ENCODE assay signal across 21 cellular contexts in the genomic region with DNA sequence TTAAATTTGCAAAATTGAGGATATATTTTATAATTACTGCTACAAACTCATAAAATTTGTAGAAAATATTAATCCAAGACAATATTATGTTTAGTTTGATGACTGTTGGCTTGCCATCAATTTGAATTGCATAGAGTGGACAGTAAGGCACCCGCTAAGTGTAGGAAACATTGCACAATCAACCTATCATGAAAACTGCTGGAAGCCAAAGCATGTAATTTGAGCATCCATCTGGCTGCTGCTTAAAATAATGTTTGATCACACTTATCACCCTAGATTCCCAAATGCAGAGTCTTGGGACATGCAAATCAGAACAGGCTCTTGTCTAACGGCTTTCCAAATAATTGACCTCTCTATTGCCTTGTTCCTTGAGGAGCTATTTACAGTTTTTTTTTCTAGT.
DNase-seq lines count a peak whose midpoint lies in the region; ATAC-seq and TF ChIP-seq lines count a peak whose summit lies in the region.
"Had no signal": no experiment of that assay in that cellular context is flagged by ENCODE, and none has a peak within 500 bp of the region (broad histone marks: within the 10 kb centered on the region; RNA-seq: fewer than 3 reads in every experiment).

No MANE protein-coding gene starts in this region.

- no peak overlapping the region for H3K4me3 Mint-ChIP-seq in stimulated activated naive B cell treated with anti-CD40 and anti-IgM and Interleukin-4, amounts not matched to agents 10 μg/mL and 1 μg/mL and 100 μg/mL, for 72 hours
- H3K4me3 Mint-ChIP-seq: activated CD4-positive, alpha-beta T cell treated with anti-CD3 and anti-CD28 coated beads, Interleukin-2, amount 10 ng/mL, durations not matched to agents 24 days and 14 days; memory B cell; natural killer cell treated with Interleukin-12 subunit alpha and Interleukin-12 subunit beta and Interleukin-15 and Interleukin-18, amount 100 ng/mL, for 72 hours; stimulated activated memory B cell treated with anti-CD40 and anti-IgM and Interleukin-4, amounts not matched to agents 10 μg/mL and 1 μg/mL and 100 μg/mL, for 72 hours had no signal

- H3K27me3 Mint-ChIP-seq in stimulated activated naive B cell treated with anti-CD40 and anti-IgM and Interleukin-4, amounts not matched to agents 10 μg/mL and 1 μg/mL and 100 μg/mL, for 72 hours: no peaks in the 10 kb centered on the region
- H3K27me3 Mint-ChIP-seq: activated CD4-positive, alpha-beta T cell treated with anti-CD3 and anti-CD28 coated beads, Interleukin-2, amount 10 ng/mL, durations not matched to agents 24 days and 14 days; memory B cell; natural killer cell treated with Interleukin-12 subunit alpha and Interleukin-12 subunit beta and Interleukin-15 and Interleukin-18, amount 100 ng/mL, for 72 hours; stimulated activated memory B cell treated with anti-CD40 and anti-IgM and Interleukin-4, amounts not matched to agents 10 μg/mL and 1 μg/mL and 100 μg/mL, for 72 hours had no signal

- no peaks in the 10 kb centered on the region for H3K36me3 Mint-ChIP-seq in stimulated activated naive B cell treated with anti-CD40 and anti-IgM and Interleukin-4, amounts not matched to agents 10 μg/mL and 1 μg/mL and 100 μg/mL, for 72 hours
- H3K36me3 Mint-ChIP-seq: memory B cell; natural killer cell treated with Interleukin-12 subunit alpha and Interleukin-12 subunit beta and Interleukin-15 and Interleukin-18, amount 100 ng/mL, for 72 hours; stimulated activated memory B cell treated with anti-CD40 and anti-IgM and Interleukin-4, amounts not matched to agents 10 μg/mL and 1 μg/mL and 100 μg/mL, for 72 hours had no signal

- no peak for TF ChIP-seq CTCF in fibroblast of mammary gland (conservative IDR thresholded peaks at IDR 0.05; ENCODE audit: control insufficient read depth, insufficient read depth, low read depth, low read length)

- H3K27ac Mint-ChIP-seq in stimulated activated naive B cell treated with anti-CD40 and anti-IgM and Interleukin-4, amounts not matched to agents 10 μg/mL and 1 μg/mL and 100 μg/mL, for 72 hours: no peak overlapping the region
- H3K27ac Mint-ChIP-seq: activated CD4-positive, alpha-beta T cell treated with anti-CD3 and anti-CD28 coated beads, Interleukin-2, amount 10 ng/mL, durations not matched to agents 24 days and 14 days; memory B cell; natural killer cell treated with Interleukin-12 subunit alpha and Interleukin-12 subunit beta and Interleukin-15 and Interleukin-18, amount 100 ng/mL, for 72 hours; stimulated activated memory B cell treated with anti-CD40 and anti-IgM and Interleukin-4, amounts not matched to agents 10 μg/mL and 1 μg/mL and 100 μg/mL, for 72 hours had no signal

- H3K4me3 ChIP-seq in fibroblast of mammary gland (ENCODE audit: control insufficient read depth, low read depth, low read length): no peak overlapping the region
- H3K4me3 ChIP-seq: tibial nerve had no signal

- DNase-seq in NCI-H1417 (lab: John Stamatoyannopoulos, UW) (peak in 2 of 3 experiments; percentile 3 to 6), NCI-H1417 treated with DMSO at 0.1 percent for 48 hours (lab: John Stamatoyannopoulos, UW) (no peak), M059J (ENCODE audit: low read depth) (peak; percentile 15), fibroblast of mammary gland (ENCODE audit: low read depth) (peak; percentile 63), sciatic nerve (ENCODE audit: low spot score) (no peak), activated gamma-delta T cell (lab: John Stamatoyannopoulos, UW) (no peak), AG20443 (ENCODE audit: low spot score) (no peak)
- DNase-seq in stimulated activated naive B cell treated with anti-CD40 and anti-IgM and Interleukin-4, amounts not matched to agents 10 μg/mL and 1 μg/mL and 100 μg/mL, for 72 hours: no peak
- DNase-seq: activated CD4-positive, alpha-beta T cell treated with anti-CD3 and anti-CD28 coated beads, Interleukin-2, amount 10 ng/mL, durations not matched to agents 24 days and 14 days; activated CD8-positive, alpha-beta memory T cell treated with anti-CD3 and anti-CD28 coated beads, Interleukin-2, amount 50 U/mL, for 4 hours; activated gamma-delta T cell treated with Interleukin-2 at 50 U/mL for 16 hours; dermis blood vessel endothelial cell; DMS153; islet precursor cell; Kasumi-1; NCI-H1694; stimulated activated CD4-positive, alpha-beta T cell treated with anti-CD3 and anti-CD28 coated beads, Interleukin-15, amount 100 ng/mL, for 24 hours had no signal

- H3K9me3 Mint-ChIP-seq in stimulated activated naive B cell treated with anti-CD40 and anti-IgM and Interleukin-4, amounts not matched to agents 10 μg/mL and 1 μg/mL and 100 μg/mL, for 72 hours: no peaks in the 10 kb centered on the region
- H3K9me3 Mint-ChIP-seq: activated CD4-positive, alpha-beta T cell treated with anti-CD3 and anti-CD28 coated beads, Interleukin-2, amount 10 ng/mL, durations not matched to agents 24 days and 14 days; stimulated activated memory B cell treated with anti-CD40 and anti-IgM and Interleukin-4, amounts not matched to agents 10 μg/mL and 1 μg/mL and 100 μg/mL, for 72 hours had no signal

- intact Hi-C loops in sciatic nerve (cut with DNase I): no loop called here

- ATAC-seq in sciatic nerve: peak; percentile 74
- no peak for ATAC-seq in stimulated activated naive B cell treated with anti-CD40 and anti-IgM and Interleukin-4, amounts not matched to agents 10 μg/mL and 1 μg/mL and 100 μg/mL, for 72 hours (replicated peaks)
- ATAC-seq: natural killer cell treated with Interleukin-12 subunit alpha and Interleukin-12 subunit beta and Interleukin-15 and Interleukin-18, amount 100 ng/mL, for 72 hours; stimulated activated memory B cell treated with anti-CD40 and anti-IgM and Interleukin-4, amounts not matched to agents 10 μg/mL and 1 μg/mL and 100 μg/mL, for 72 hours had no signal

- no peaks in the 10 kb centered on the region for H3K4me1 Mint-ChIP-seq in stimulated activated naive B cell treated with anti-CD40 and anti-IgM and Interleukin-4, amounts not matched to agents 10 μg/mL and 1 μg/mL and 100 μg/mL, for 72 hours
- H3K4me1 Mint-ChIP-seq: activated CD4-positive, alpha-beta T cell treated with anti-CD3 and anti-CD28 coated beads, Interleukin-2, amount 10 ng/mL, durations not matched to agents 24 days and 14 days; memory B cell; stimulated activated memory B cell treated with anti-CD40 and anti-IgM and Interleukin-4, amounts not matched to agents 10 μg/mL and 1 μg/mL and 100 μg/mL, for 72 hours had no signal

Comparison
In these comparisons a context has a peak if more than half of its experiments do, and no peak if none do; other contexts are left out.
1. DNase-seq: peak in NCI-H1417 (2 of 3), M059J (single experiment) and fibroblast of mammary gland (single experiment); none in NCI-H1417 treated with DMSO at 0.1 percent for 48 hours (single experiment), sciatic nerve (single experiment), stimulated activated naive B cell treated with anti-CD40 and anti-IgM and Interleukin-4, amounts not matched to agents 10 μg/mL and 1 μg/mL and 100 μg/mL, for 72 hours (single experiment), activated gamma-delta T cell (single experiment) and AG20443 (single experiment).